Comparison of ENCODE assay signal across 1 cellular context in genomic region chr13:99267927-99268326, GRCh38.
TF ChIP-seq lines count a peak whose summit lies in the region.

No MANE protein-coding gene starts in this region.

TF ChIP-seq in K562, 482 proteins besides CTCF, POLR2A, EP300 and RAD21 (continued from another document and continues in another):
- TF ChIP-seq DNMT1 (IDR thresholded peaks at IDR 0.05) (no peak), NRF1 (conservative IDR thresholded peaks at IDR 0.05 in 1 of 2, IDR thresholded peaks at IDR 0.05 in 1 of 2) (no peak), ZNF79 (CRISPR knock-in tag; IDR thresholded peaks at IDR 0.05; ENCODE audit: low read depth) (no peak), RAD51 (IDR thresholded peaks at IDR 0.05; ENCODE audit: borderline replicate concordance, low read depth) (peak; percentile 84), ZC3H4 (CRISPR knock-in tag; IDR thresholded peaks at IDR 0.05; ENCODE audit: borderline replicate concordance) (no peak), TRIM24 (IDR thresholded peaks at IDR 0.05) (no peak), HINFP (tag; conservative IDR thresholded peaks at IDR 0.05; ENCODE audit: low read depth) (no peak), RBM14 (IDR thresholded peaks at IDR 0.05; ENCODE audit: borderline replicate concordance, insufficient read depth, low read depth, low read length) (no peak), ZSCAN29 (IDR thresholded peaks at IDR 0.05) (no peak), SUPT5H (IDR thresholded peaks at IDR 0.05) (no peak), BDP1 (IDR thresholded peaks at IDR 0.05; ENCODE audit: insufficient read depth, insufficient read length) (no peak), SIN3A (IDR thresholded peaks at IDR 0.05; ENCODE audit: borderline replicate concordance in 2 of 2, control insufficient read depth in 1 of 2, low read depth in 2 of 2, low read length in 2 of 2) (no peak), USF2 (CRISPR knock-in tag; IDR thresholded peaks at IDR 0.05) (peak; percentile 87), ZNF785 (CRISPR knock-in tag; IDR thresholded peaks at IDR 0.05) (no peak), DLX4 (CRISPR knock-in tag; IDR thresholded peaks at IDR 0.05) (no peak), ZC3H8 (IDR thresholded peaks at IDR 0.05) (no peak), MXI1 (IDR thresholded peaks at IDR 0.05; ENCODE audit: low read depth, low read length) (no peak), ATF4 (CRISPR knock-in tag; IDR thresholded peaks at IDR 0.05) (no peak), HOMEZ (CRISPR knock-in tag; IDR thresholded peaks at IDR 0.05) (no peak), TEAD2 (tag; IDR thresholded peaks at IDR 0.05) (no peak), TARDBP (IDR thresholded peaks at IDR 0.05) (no peak), CBX5 (IDR thresholded peaks at IDR 0.05; ENCODE audit: borderline replicate concordance, low read depth) (no peak), FOXA3 (CRISPR knock-in tag; conservative IDR thresholded peaks at IDR 0.05 in 1 of 2, IDR thresholded peaks at IDR 0.05 in 1 of 2) (no peak), ZNF444 (CRISPR knock-in tag; IDR thresholded peaks at IDR 0.05) (no peak), MNT (conservative IDR thresholded peaks at IDR 0.05) (peak in 1 of 2 experiments; percentile 44; a peak in 1 of 4 replicates), STAT5A (IDR thresholded peaks at IDR 0.05; ENCODE audit: borderline replicate concordance, low read length) (peak; percentile 39; the same call in 1 of the 2 replicates), MAX (CRISPR knock-in tag; IDR thresholded peaks at IDR 0.05) (0 out of 2 replicates have a peak, but pooled peaks have one; percentile 23), SOX6 (IDR thresholded peaks at IDR 0.05) (peak; percentile 91), ZNF24 (IDR thresholded peaks at IDR 0.05) (no peak), ZNF3 (CRISPR knock-in tag; IDR thresholded peaks at IDR 0.05) (no peak), USF1 (CRISPR knock-in tag; IDR thresholded peaks at IDR 0.05) (peak; percentile 77), MAZ (CRISPR knock-in tag; conservative IDR thresholded peaks at IDR 0.05 in 1 of 2, IDR thresholded peaks at IDR 0.05 in 1 of 2) (no peak), KAT7 (CRISPR knock-in tag; IDR thresholded peaks at IDR 0.05; ENCODE audit: borderline replicate concordance) (no peak), ETV6 (IDR thresholded peaks at IDR 0.05; ENCODE audit: borderline replicate concordance in 1 of 2, low read depth in 2 of 2, low read length in 1 of 2) (no peak), ETV6 (CRISPR knock-in tag; IDR thresholded peaks at IDR 0.05; ENCODE audit: borderline replicate concordance) (no peak), MGA (IDR thresholded peaks at IDR 0.05) (peak; percentile 35), KDM1A (IDR thresholded peaks at IDR 0.05) (no peak), COPS2 (conservative IDR thresholded peaks at IDR 0.05) (no peak), TAL1 (IDR thresholded peaks at IDR 0.05) (peak; percentile 62), E2F6 (IDR thresholded peaks at IDR 0.05; ENCODE audit: borderline replicate concordance in 1 of 2, extremely low read depth in 1 of 2, insufficient read depth in 1 of 2, insufficient read length in 1 of 2, low read depth in 1 of 2, low read length in 1 of 2, poor library complexity in 1 of 2, severe bottlenecking in 1 of 2) (peak in 1 of 2 experiments; percentile 7), NBN (IDR thresholded peaks at IDR 0.05; ENCODE audit: low read depth) (no peak), ZNF217 (CRISPR knock-in tag; IDR thresholded peaks at IDR 0.05) (no peak), NFYB (IDR thresholded peaks at IDR 0.05; ENCODE audit: extremely low read depth, insufficient read length) (no peak), ZNF445 (CRISPR knock-in tag; IDR thresholded peaks at IDR 0.05; ENCODE audit: low read depth) (no peak), TGIF2 (CRISPR knock-in tag; IDR thresholded peaks at IDR 0.05) (no peak), SP1 (CRISPR knock-in tag; IDR thresholded peaks at IDR 0.05) (no peak), FOS (IDR thresholded peaks at IDR 0.05; ENCODE audit: extremely low read depth, insufficient read length) (no peak), SPI1 (IDR thresholded peaks at IDR 0.05; ENCODE audit: borderline replicate concordance, low read depth, low read length) (no peak)
